ENCODE assay signal across 21 cellular contexts in genomic region chr4:130288576-130288975, GRCh38.
"Had no signal": no experiment of that assay in that cellular context is flagged by ENCODE, and none has a peak within 500 bp of the region (broad histone marks: within the 10 kb centered on the region; RNA-seq: fewer than 3 reads in every experiment).

No MANE protein-coding gene starts in this region.

- DNase-seq: activated CD4-positive, alpha-beta memory T cell treated with anti-CD3 and anti-CD28 coated beads, Interleukin-2, amount 10 ng/mL, durations not matched to agents 7 days and 5 days; activated CD4-positive, alpha-beta T cell treated with anti-CD3 and anti-CD28 coated beads for 48 hours; activated effector memory CD4-positive, alpha-beta T cell treated with anti-CD3 and anti-CD28 coated beads, Interleukin-2, amount 50 U/mL, for 16 hours; activated naive CD4-positive, alpha-beta T cell treated with anti-CD3 and anti-CD28 coated beads, Interleukin-2, amount 10 ng/mL, durations not matched to agents 7 days and 5 days; activated T-cell treated with anti-CD3 and anti-CD28 coated beads for 4 hours; body of pancreas; effector memory CD4-positive, alpha-beta T cell; foreskin fibroblast; heart right ventricle; left colon; occipital lobe; posterior cingulate gyrus; stimulated activated CD4-positive, alpha-beta T cell treated with anti-CD3 and anti-CD28 coated beads, Interleukin-15, amount 100 ng/mL, for 24 hours; stimulated activated CD8-positive, alpha-beta memory T cell treated with anti-CD3 and anti-CD28 coated beads, Interleukin-4, amount 100 ng/mL, for 48 hours; stimulated activated naive B cell treated with anti-CD40 and anti-IgM and Interleukin-4, amounts not matched to agents 10 μg/mL and 1 μg/mL and 100 μg/mL, for 72 hours; testis; trophoblast cell; uterus had no signal

- H3K27ac ChIP-seq: body of pancreas, esophagus muscularis mucosa, heart right ventricle, testis, uterus had no signal

- H3K36me3 ChIP-seq: esophagus muscularis mucosa, heart right ventricle, uterus had no signal

- H3K9me3 ChIP-seq: body of pancreas, esophagus muscularis mucosa, heart right ventricle, testis, uterus had no signal

- ATAC-seq: body of pancreas; heart right ventricle; left colon; sciatic nerve; stimulated activated naive B cell treated with anti-CD40 and anti-IgM and Interleukin-4, amounts not matched to agents 10 μg/mL and 1 μg/mL and 100 μg/mL, for 72 hours had no signal

- H3K4me2 ChIP-seq: smooth muscle cell had no signal

- H3K4me3 ChIP-seq: body of pancreas, esophagus muscularis mucosa, heart right ventricle, smooth muscle cell, testis, uterus had no signal

- H3K4me1 ChIP-seq: body of pancreas, esophagus muscularis mucosa, heart right ventricle, testis, uterus had no signal

- H3K27me3 ChIP-seq: body of pancreas, esophagus muscularis mucosa, heart right ventricle, testis had no signal
